In the genomic region with DNA sequence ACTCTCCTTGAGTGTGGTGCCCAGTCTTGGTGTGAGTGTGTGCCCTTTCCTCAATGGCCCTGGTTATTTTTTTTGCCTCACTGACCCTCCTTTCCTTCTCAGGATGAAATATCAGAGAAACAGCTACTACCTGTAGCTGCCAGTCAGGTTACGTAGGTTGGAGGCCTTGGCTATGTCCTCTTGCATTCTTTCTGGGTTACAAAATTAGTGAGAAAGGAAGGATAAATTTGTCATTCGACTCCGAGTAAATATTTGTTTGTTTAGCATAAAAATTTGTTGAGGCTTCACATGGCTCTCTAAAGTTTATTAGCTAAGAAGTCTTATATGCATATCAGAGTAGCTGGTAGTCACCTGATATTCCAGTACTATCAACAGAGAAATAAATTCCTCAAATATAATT, we compare ENCODE assay signal across 1 cellular context.
TF ChIP-seq lines count a peak whose summit lies in the region.

No MANE protein-coding gene starts in this region.

TF ChIP-seq in H1, 55 proteins besides CTCF, POLR2A, EP300 and RAD21:
- no peak for TF ChIP-seq EZH2 (IDR thresholded peaks at IDR 0.05; ENCODE audit: low read depth, low read length, severe bottlenecking)
- TF ChIP-seq KDM4A (IDR thresholded peaks at IDR 0.05; ENCODE audit: low read depth, low read length, severe bottlenecking), result no peak
- no peak for TF ChIP-seq SIX5 (IDR thresholded peaks at IDR 0.05; ENCODE audit: low read depth, low read length)
- TF ChIP-seq KDM1A (IDR thresholded peaks at IDR 0.05; ENCODE audit: borderline replicate concordance, low read length), result no peak
- no peak for TF ChIP-seq RFX5 (IDR thresholded peaks at IDR 0.05; ENCODE audit: borderline replicate concordance, low read depth, low read length)
- no peak for TF ChIP-seq ZNF274 (IDR thresholded peaks at IDR 0.05; ENCODE audit: borderline replicate concordance, extremely low read depth, low read length)
- TF ChIP-seq FOSL1 (IDR thresholded peaks at IDR 0.05; ENCODE audit: insufficient read depth, low read depth, low read length), result no peak
- TF ChIP-seq RXRA (IDR thresholded peaks at IDR 0.05; ENCODE audit: insufficient read depth, low read depth, low read length), result no peak
- TF ChIP-seq GTF2F1 (IDR thresholded peaks at IDR 0.05; ENCODE audit: borderline replicate concordance, low read depth, low read length), result no peak
- no peak for TF ChIP-seq SAP30 (IDR thresholded peaks at IDR 0.05; ENCODE audit: insufficient read depth, insufficient replicate concordance, low read length)
